ENCODE assay signal across 8 cellular contexts in the genomic region with DNA sequence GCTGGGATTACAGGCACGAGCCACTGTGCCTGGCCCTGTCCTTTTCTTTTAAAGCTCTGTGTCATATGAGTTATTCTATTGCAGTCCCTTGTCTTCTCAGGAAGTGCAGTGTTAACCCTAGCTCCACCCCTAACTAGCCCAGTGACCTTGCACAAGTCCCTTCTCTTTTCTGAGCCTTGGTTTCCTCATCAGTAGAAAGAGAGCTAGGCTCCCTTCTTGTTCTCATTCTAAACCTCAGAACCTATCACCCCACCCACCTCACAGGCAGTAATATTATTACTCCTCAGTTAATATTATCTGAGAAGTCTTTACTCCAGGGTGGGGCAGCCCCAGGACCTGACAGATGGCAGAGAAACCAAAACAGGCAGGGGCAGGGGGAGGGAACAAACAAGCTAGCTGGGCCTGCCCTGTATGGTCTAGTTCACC. TPM values are rescaled to one million over a fixed set of nuclear protein-coding genes. Genes with fewer than 3 reads are reported as not detected.
A peak's percentile ranks its signal among the peaks of the same experiment; 100 is the strongest.
DNase-seq lines count a peak whose midpoint lies in the region; ATAC-seq, FAIRE-seq and TF ChIP-seq lines count a peak whose summit lies in the region.

No MANE protein-coding gene starts in this region.

- ATAC-seq in GM18519 (IDR thresholded peaks at IDR 0.05; ENCODE audit: low FRiP score, unreplicated experiment): peak; percentile 28
- ATAC-seq in GM21717 (IDR thresholded peaks at IDR 0.05; ENCODE audit: unreplicated experiment): peak; percentile 49
- ATAC-seq in esophagus mucosa: peak; percentile 55

- peak overlapping the region; percentile 98 for H3K4me2 ChIP-seq in Loucy (ENCODE audit: low read depth, low read length, poor library complexity, severe bottlenecking)

- peaks cover 23% of the 10 kb centered on the region for H4K20me1 ChIP-seq in Loucy (ENCODE audit: insufficient read depth, low read length, poor library complexity, severe bottlenecking)

- H3K79me2 ChIP-seq in Loucy (ENCODE audit: insufficient read depth, low read length): peaks cover 93% of the 10 kb centered on the region

- peaks cover 12% of the 10 kb centered on the region for H3F3A ChIP-seq in Loucy (ENCODE audit: low read depth)

- TF ChIP-seq CTCF in Loucy (conservative IDR thresholded peaks at IDR 0.05; ENCODE audit: low read length): no peak
- no peak for TF ChIP-seq CTCF in GM13977 (IDR thresholded peaks at IDR 0.05; ENCODE audit: extremely low read depth, insufficient read depth, missing control alignments)

- peak overlapping the region; percentile 81 for H3K4me3 ChIP-seq in Loucy (ENCODE audit: low read length, poor library complexity, severe bottlenecking)

- no peak for DNase-seq in dedifferentiated amniotic fluid mesenchymal stem cell (ENCODE audit: extremely low spot score)
- no peak for DNase-seq in urothelium cell line (ENCODE audit: low spot score)
- DNase-seq in mucosa of gallbladder (ENCODE audit: low spot score): no peak
- DNase-seq in GM13977 (ENCODE audit: low spot score): no peak

- peak overlapping the region; percentile 99 for H3K9ac ChIP-seq in Loucy (ENCODE audit: low read depth, low read length, poor library complexity, severe bottlenecking)

- FAIRE-seq in urothelium cell line (lab: Jason Lieb, UNC): no peak

- 0 out of 2 replicates have a peak, but pooled peaks cover 4% of the 10 kb centered on the region for H3K36me3 ChIP-seq in Loucy (ENCODE audit: insufficient read depth, low read length)

- H2AFZ ChIP-seq in Loucy (ENCODE audit: low read length): no peak overlapping the region

- no peaks in the 10 kb centered on the region for H3K9me2 ChIP-seq in Loucy (replicated peaks; ENCODE audit: low read depth, low read length)

- peaks cover 51% of the 10 kb centered on the region for H3K4me1 ChIP-seq in Loucy (ENCODE audit: insufficient read depth, low read length, poor library complexity, severe bottlenecking)

- in situ Hi-C loops in GM13977 (cut with MboI; ENCODE audit: low pct_unique_long_range_greater_than_20kb, low sequenced_read_pairs, unreplicated experiment): no loop called here

- H3K27me3 ChIP-seq in Loucy (ENCODE audit: insufficient read depth, low read length, poor library complexity, severe bottlenecking): no peaks in the 10 kb centered on the region

- H3K9me3 ChIP-seq in Loucy (ENCODE audit: insufficient read depth, low read depth, low read length): no peaks in the 10 kb centered on the region

RNA-seq across cellular contexts. Expression of gene CYFIP2, which starts 7.2 kb away (rescaled TPM):
- 2.1 TPM for total RNA-seq in esophagus mucosa
- total RNA-seq in mucosa of gallbladder: 76.4 TPM

Comparison
In these comparisons a context has a peak if more than half of its experiments do, and no peak if none do; other contexts are left out.
1. RNA of gene CYFIP2, which starts 7.2 kb away (total RNA-seq): 76.4 TPM in mucosa of gallbladder (single experiment); 2.1 TPM in esophagus mucosa (single experiment); every median in the first group is over 10 times any median in the second.
2. Peak in every context shown above with its lines, with median percentiles within 50 percentile points of each other: ATAC-seq.